In genomic region chr7:140479062-140479738, GRCh38 we compare ENCODE assay signal across 9 cellular contexts. TPM values are rescaled to one million over a fixed set of nuclear protein-coding genes. Genes with fewer than 3 reads are reported as not detected.
DNase-seq lines count a peak whose midpoint lies in the region; ATAC-seq, FAIRE-seq and TF ChIP-seq lines count a peak whose summit lies in the region.
"Had no signal": no experiment of that assay in that cellular context is flagged by ENCODE, and none has a peak within 500 bp of the region (broad histone marks: within the 10 kb centered on the region; RNA-seq: fewer than 3 reads in every experiment).

TSS of gene MKRN1 (minus strand) at chr7:140479505. CDS start at chr7:140479344, 161 bp downstream.

- H3K27ac ChIP-seq in keratinocyte (ENCODE audit: control insufficient read depth, insufficient read depth, low read length), result peak within 1 kb of the TSS; percentile 72

- H3K36me3 ChIP-seq in keratinocyte (ENCODE audit: control insufficient read depth in 2 of 2, extremely low read depth in 1 of 2, insufficient read depth in 2 of 2, low read length in 2 of 2), result no peaks in the 10 kb centered on the region

- no peaks in the 10 kb centered on the region for H4K20me1 ChIP-seq in keratinocyte (ENCODE audit: control insufficient read depth, extremely low read depth, insufficient read depth, low read length)

- H3K4me3 ChIP-seq in keratinocyte (ENCODE audit: control insufficient read depth in 2 of 3, extremely low read depth in 1 of 3, insufficient read depth in 2 of 3, low read depth in 1 of 3, low read length in 3 of 3), result peak within 1 kb of the TSS; percentile 77 to 97 (median 97)

- no peaks in the 10 kb centered on the region for H3K9me1 ChIP-seq in keratinocyte (ENCODE audit: control insufficient read depth, extremely low read depth, insufficient read depth, low read length)

- peak within 1 kb of the TSS; percentile 85 for H3K9ac ChIP-seq in keratinocyte (ENCODE audit: control insufficient read depth, extremely low read depth, insufficient read depth, low read length)

- no peaks in the 10 kb centered on the region for H3K27me3 ChIP-seq in keratinocyte (ENCODE audit: control insufficient read depth, extremely low read depth, insufficient read depth, low read length)

- no peak for FAIRE-seq in keratinocyte (lab: Jason Lieb, UNC)
- FAIRE-seq: colon had no signal

- no peaks in the 10 kb centered on the region for H3K9me3 ChIP-seq in keratinocyte (ENCODE audit: control insufficient read depth, low read depth, low read length)

- H3K4me2 ChIP-seq in keratinocyte (ENCODE audit: control insufficient read depth, extremely low read depth, insufficient read depth, low read depth, low read length), result peak within 1 kb of the TSS; percentile 96

- peaks cover 45% of the 10 kb centered on the region for H3K79me2 ChIP-seq in keratinocyte (ENCODE audit: control insufficient read depth, insufficient read depth, low read length)

- dilution Hi-C loops in keratinocyte (cut with MboI; ENCODE audit: extremely low pct_ligation_motif_present, low sequenced_read_pairs), result no loop called here

- ATAC-seq in GM19035 (IDR thresholded peaks at IDR 0.05; ENCODE audit: unreplicated experiment) (peak; percentile 92), HG03354 (IDR thresholded peaks at IDR 0.05; ENCODE audit: poor library complexity, severe bottlenecking, unreplicated experiment) (peak; percentile 95)

- TF ChIP-seq CTCF in AG09319 (IDR thresholded peaks at IDR 0.05; ENCODE audit: low read depth, low read length) (no peak), keratinocyte (optimal IDR thresholded peaks at IDR 0.05 in 1 of 3, IDR thresholded peaks at IDR 0.05 in 1 of 3, conservative IDR thresholded peaks at IDR 0.05 in 1 of 3; ENCODE audit: extremely low read depth in 1 of 3, insufficient read depth in 2 of 3, low read length in 3 of 3) (no peak)

- DNase-seq in AG09319 (ENCODE audit: extremely low read depth, low read depth) (peak; percentile 75), NCI-H446 treated with DMSO at 0.1 percent for 48 hours (lab: John Stamatoyannopoulos, UW) (peak; percentile 79), cerebellar nuclear complex (lab: John Stamatoyannopoulos, UW) (peak; percentile 64 to 73), keratinocyte (ENCODE audit: low read depth, low spot score) (peak; percentile 66)
- DNase-seq in activated CD4-positive, CD25-positive, alpha-beta regulatory T cell treated with anti-CD3 and anti-CD28 coated beads, Interleukin-2, amount 50 U/mL, for 72 hours, result peak; percentile 93
- peak; percentile 88 to 91 for DNase-seq in stimulated activated CD4-positive, alpha-beta T cell treated with anti-CD3 and anti-CD28 coated beads, Interleukin-15, amount 100 ng/mL, for 1 hour (ENCODE audit: low read depth in 1 of 2, low spot score in 1 of 2)

- peaks cover 11% of the 10 kb centered on the region for H3K4me1 ChIP-seq in keratinocyte (ENCODE audit: control insufficient read depth, extremely low read depth, insufficient read depth, low read length)

- peak within 1 kb of the TSS; percentile 70 for H2AFZ ChIP-seq in keratinocyte (ENCODE audit: control insufficient read depth, low read length)

RNA-seq across cellular contexts. Expression of gene MKRN1, which starts in this region (rescaled TPM):
- 43.1 to 52.9 TPM (median 50.4 TPM) in 3 replicates for polyA plus RNA-seq in keratinocyte
- polyA plus RNA-seq in keratinocyte (2011; ENCODE audit: low read depth), result 116 TPM
- 43.0 and 51.3 TPM in 2 replicates for polyA plus RNA-seq in keratinocyte (2011; cell fraction: cytosol; rRNA removed)
- polyA plus RNA-seq in keratinocyte (2011; cell fraction: nucleus; rRNA removed), result 43.4 and 50.5 TPM in 2 replicates
- 58.7 and 95.6 TPM in 2 replicates for polyA plus RNA-seq in keratinocyte (2012; ENCODE audit: low replicate concordance)
- polyA minus RNA-seq in keratinocyte, result 40.4 to 73.4 TPM (median 57.1 TPM) in 3 replicates
- polyA minus RNA-seq in keratinocyte (2011; cell fraction: cytosol; rRNA and poly(A)+ RNA removed), result 40.5 TPM
- 16.5 and 30.0 TPM in 2 replicates for polyA minus RNA-seq in keratinocyte (2011; cell fraction: nucleus; rRNA and poly(A)+ RNA removed)

Comparison
In these comparisons a context has a peak if more than half of its experiments do, and no peak if none do; other contexts are left out.
1. Peak in every context shown above with its lines: DNase-seq, ATAC-seq, H3K4me3 ChIP-seq and H3K27ac ChIP-seq.